Comparison of ENCODE assay signal across 19 cellular contexts in genomic region chr14:44529026-44529425, GRCh38. TPM values are rescaled to one million over a fixed set of nuclear protein-coding genes. Genes with fewer than 3 reads are reported as not detected.
A peak's percentile ranks its signal among the peaks of the same experiment; 100 is the strongest.
DNase-seq lines count a peak whose midpoint lies in the region; ATAC-seq and TF ChIP-seq lines count a peak whose summit lies in the region.
"Had no signal": no experiment of that assay in that cellular context is flagged by ENCODE, and none has a peak within 500 bp of the region (broad histone marks: within the 10 kb centered on the region; RNA-seq: fewer than 3 reads in every experiment).

No MANE protein-coding gene starts in this region.

- H3K27me3 Mint-ChIP-seq in mesothelial cell of epicardium (ENCODE audit: low read depth) = no peaks in the 10 kb centered on the region
- H3K27me3 Mint-ChIP-seq: dendritic cell treated with granulocyte-macrophage colony-stimulating factor and Interleukin-4, amounts not matched to agents 40 ng/mL and 50 ng/mL, for 4 days had no signal

- no peaks in the 10 kb centered on the region for H3K36me3 Mint-ChIP-seq in mesothelial cell of epicardium

- no peak for TF ChIP-seq CTCF in AG09309 (IDR thresholded peaks at IDR 0.05; ENCODE audit: control insufficient read depth, insufficient read depth, low read depth, low read length, missing control alignments)
- no peak for TF ChIP-seq CTCF in mesothelial cell of epicardium (IDR thresholded peaks at IDR 0.05; ENCODE audit: unreplicated experiment)

- H3K4me3 Mint-ChIP-seq in mesothelial cell of epicardium = no peak overlapping the region
- H3K4me3 Mint-ChIP-seq: dendritic cell treated with granulocyte-macrophage colony-stimulating factor and Interleukin-4, amounts not matched to agents 40 ng/mL and 50 ng/mL, for 4 days; naive thymus-derived CD8-positive, alpha-beta T cell had no signal

- H3K9me3 Mint-ChIP-seq in mesothelial cell of epicardium = no peaks in the 10 kb centered on the region

- H3K27ac Mint-ChIP-seq in mesothelial cell of epicardium = no peak overlapping the region
- H3K27ac Mint-ChIP-seq: dendritic cell treated with granulocyte-macrophage colony-stimulating factor and Interleukin-4, amounts not matched to agents 40 ng/mL and 50 ng/mL, for 4 days; naive thymus-derived CD8-positive, alpha-beta T cell had no signal

- DNase-seq in AG09309 (ENCODE audit: low read depth) (peak; percentile 33), NCI-H1092 (lab: John Stamatoyannopoulos, UW) (peak; percentile 12), RPMI7951 (ENCODE audit: low read depth) (peak; percentile 2), inferior parietal cortex (ENCODE audit: extremely low spot score) (peak; percentile 39), mesothelial cell of epicardium (ENCODE audit: low spot score in 2 of 2, unreplicated experiment in 2 of 2) (no peak), NCI-H2227 treated with DMSO at 0.1 percent for 48 hours (lab: John Stamatoyannopoulos, UW) (no peak), left lobe of liver (ENCODE audit: low spot score) (no peak)
- DNase-seq: activated effector memory CD4-positive, alpha-beta T cell treated with Interleukin-2 at 50 U/mL for 16 hours; left ventricle myocardium inferior; MM.1S; naive thymus-derived CD8-positive, alpha-beta T cell; NCI-H2171 treated with DMSO at 0.1 percent for 48 hours had no signal

- peaks cover 22% of the 10 kb centered on the region for H3K4me1 Mint-ChIP-seq in mesothelial cell of epicardium
- H3K4me1 Mint-ChIP-seq: naive thymus-derived CD8-positive, alpha-beta T cell had no signal

- no peak overlapping the region for H3K4me3 ChIP-seq in AG09309 (ENCODE audit: control insufficient read depth, low read depth, low read length)
- H3K4me3 ChIP-seq: esophagus muscularis mucosa, left ventricle myocardium inferior, prostate gland had no signal

- no peak for ATAC-seq in GM18520 (IDR thresholded peaks at IDR 0.05; ENCODE audit: unreplicated experiment)
- ATAC-seq in left lobe of liver = no peak
- ATAC-seq: naive thymus-derived CD8-positive, alpha-beta T cell had no signal

RNA-seq across cellular contexts. Expression of gene FSCB, which starts 21.9 kb away (rescaled TPM):
- total RNA-seq in RPMI7951 (2014; rRNA removed; shearing (Covaris generic)) = not detected in 2 replicates
- not detected in 3 replicates for total RNA-seq in mesothelial cell of epicardium
- total RNA-seq in left lobe of liver = not detected
- total RNA-seq: activated CD8-positive, alpha-beta memory T cell treated with anti-CD3 and anti-CD28 coated beads for 36 hours; left ventricle myocardium inferior; naive thymus-derived CD8-positive, alpha-beta T cell; OCI-LY7; temporal lobe had no signal

Comparison
In these comparisons a context has a peak if more than half of its experiments do, and no peak if none do; other contexts are left out.
1. DNase-seq: peak in AG09309 (single experiment), NCI-H1092 (single experiment), RPMI7951 (single experiment) and inferior parietal cortex (single experiment); none in mesothelial cell of epicardium (0 of 2), NCI-H2227 treated with DMSO at 0.1 percent for 48 hours (single experiment) and left lobe of liver (single experiment).